8 cellular contexts compared by ENCODE assay signal in the genomic region with DNA sequence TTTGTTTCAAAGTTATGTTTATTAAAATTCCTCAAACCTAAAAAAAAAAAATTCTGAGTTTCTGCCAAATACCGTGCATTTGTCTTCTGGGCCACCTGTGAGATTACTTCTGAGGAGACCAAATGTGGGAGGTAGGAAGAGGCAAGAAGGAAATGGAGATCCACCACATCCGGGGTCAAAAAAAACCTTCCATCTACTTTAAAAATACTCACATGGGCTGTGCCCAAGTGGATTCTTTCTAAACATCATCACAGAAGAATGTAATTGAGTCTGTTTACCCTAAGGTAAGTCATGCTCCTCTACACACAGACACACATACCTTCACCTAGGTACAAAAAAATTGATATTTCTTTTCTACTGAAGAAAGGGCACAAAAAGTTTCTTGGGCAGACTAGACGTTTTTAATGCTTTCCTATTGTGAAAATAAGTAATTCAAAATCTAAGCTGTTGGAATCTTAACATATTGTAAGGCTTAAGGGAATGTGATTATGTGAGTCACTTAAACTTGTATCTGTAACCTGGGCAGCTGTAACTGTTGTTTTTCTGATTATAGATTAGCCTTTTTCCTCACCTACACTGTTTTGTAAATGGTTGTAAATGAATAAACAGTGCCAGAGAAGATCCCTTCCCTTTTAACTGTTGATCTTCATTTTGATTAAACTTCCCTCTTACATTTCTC. TPM values are rescaled to one million over a fixed set of nuclear protein-coding genes. Genes with fewer than 3 reads are reported as not detected.
A peak's percentile ranks its signal among the peaks of the same experiment; 100 is the strongest.
DNase-seq lines count a peak whose midpoint lies in the region; ATAC-seq and TF ChIP-seq lines count a peak whose summit lies in the region.

No MANE protein-coding gene starts in this region.

- POLR2A ChIA-PET in activated B cell treated with CpG ODN at 0.5 μM for 24 hours (lab: Charles Lee) = no interaction called here

- no peak overlapping the region for H3K27ac ChIP-seq in psoas muscle

- in situ Hi-C loops in Caki2 (cut with HindIII; ENCODE audit: low pct_unique_long_range_greater_than_20kb, low sequenced_read_pairs) = no loop called here

- H3K9me3 ChIP-seq in psoas muscle = no peaks in the 10 kb centered on the region

- 46 to 60% (median 50%) methylated on average over 3 of the region's 3 CpGs for WGBS in psoas muscle, 3 donors

- ATAC-seq in activated B cell treated with CpG ODN at 0.5 μM for 24 hours (ENCODE audit: low read depth) (no peak), memory B cell (ENCODE audit: low read depth) (peak; percentile 31), GM18502 (IDR thresholded peaks at IDR 0.05; ENCODE audit: poor library complexity, unreplicated experiment) (no peak), psoas muscle (no peak), GM21526 (IDR thresholded peaks at IDR 0.05; ENCODE audit: low FRiP score, unreplicated experiment) (no peak)

- H3K27me3 Mint-ChIP-seq in activated B cell treated with CpG ODN at 0.5 μM for 24 hours = no peaks in the 10 kb centered on the region
- no peaks in the 10 kb centered on the region for H3K27me3 Mint-ChIP-seq in memory B cell

- H3K36me3 Mint-ChIP-seq in activated B cell treated with CpG ODN at 0.5 μM for 24 hours (ENCODE audit: low read depth) = peaks cover 33% of the 10 kb centered on the region
- H3K36me3 Mint-ChIP-seq in memory B cell = peaks cover 10% of the 10 kb centered on the region

- CTCF ChIA-PET in activated B cell treated with CpG ODN at 0.5 μM for 24 hours (lab: Charles Lee) = interaction anchor here (1.2 to 1.3 kb wide), 2 partner anchors 19 to 59 kb away, joined by 3 to 6 read pairs; no protein-coding TSS in a partner anchor

- H3K36me3 ChIP-seq in psoas muscle (ENCODE audit: insufficient read depth in 1 of 2, low read depth in 1 of 2) = peaks cover 0 to 4% of the 10 kb centered on the region in 2 donors

- peaks cover 33% of the 10 kb centered on the region for H3K4me1 Mint-ChIP-seq in activated B cell treated with CpG ODN at 0.5 μM for 24 hours
- peaks cover 26% of the 10 kb centered on the region for H3K4me1 Mint-ChIP-seq in memory B cell

- TF ChIP-seq CTCF in activated B cell treated with CpG ODN at 0.5 μM for 24 hours (IDR thresholded peaks at IDR 0.05) (no peak), psoas muscle (IDR thresholded peaks at IDR 0.05) (no peak)

- DNase-seq in Caki2 (ENCODE audit: low read depth) (peak; percentile 90), HPDE6-E6E7 (ENCODE audit: extremely low spot score) (peak; percentile 43), activated B cell treated with CpG ODN at 0.5 μM for 24 hours (no peak), memory B cell (ENCODE audit: low spot score in 2 of 2) (no peak), psoas muscle (no peak), NCI-H446 treated with DMSO at 0.1 percent for 48 hours (lab: John Stamatoyannopoulos, UW) (no peak)

- intact Hi-C loops in activated B cell treated with CpG ODN at 0.5 μM for 24 hours (cut with micrococcal nuclease) = no loop called here
- intact Hi-C loops in psoas muscle (cut with DNase I) = loop anchor here in 1 of 2 donors (5.0 kb wide), 1 partner anchor 50 kb away; no protein-coding TSS in a partner anchor

- H3K4me3 ChIP-seq in psoas muscle = no peak overlapping the region

- H3K9me3 Mint-ChIP-seq in activated B cell treated with CpG ODN at 0.5 μM for 24 hours = no peaks in the 10 kb centered on the region
- no peaks in the 10 kb centered on the region for H3K9me3 Mint-ChIP-seq in memory B cell

- no peaks in the 10 kb centered on the region for H3K27me3 ChIP-seq in psoas muscle (ENCODE audit: insufficient read depth in 3 of 3, low read length in 2 of 3)

- H3K27ac Mint-ChIP-seq in activated B cell treated with CpG ODN at 0.5 μM for 24 hours = peak overlapping the region; percentile 32
- H3K27ac Mint-ChIP-seq in memory B cell = peak overlapping the region; percentile 68

- H3K4me3 Mint-ChIP-seq in activated B cell treated with CpG ODN at 0.5 μM for 24 hours (no peak overlapping the region), memory B cell (no peak overlapping the region)

- peaks cover 13% of the 10 kb centered on the region for H3K4me1 ChIP-seq in psoas muscle

RNA-seq across cellular contexts. Expression of gene SPOCK2, which starts 19.1 kb away (rescaled TPM):
- 0.41 and 1.1 TPM in 2 replicates for total RNA-seq in Caki2 (2014; rRNA removed; shearing (Covaris generic); ENCODE audit: low replicate concordance)
- total RNA-seq in activated B cell treated with CpG ODN at 0.5 μM for 24 hours (24.2 and 27.8 TPM in 2 replicates), psoas muscle (1 to 10 TPM; 1.8 to 5.3 (median 3.7) TPM)
- polyA plus RNA-seq in psoas muscle = 1 to 10 TPM; 2.3 to 4.3 (median 3.3) TPM

Comparison
In these comparisons a context has a peak if more than half of its experiments do, and no peak if none do; other contexts are left out.
1. DNase-seq: peak in Caki2 (single experiment) and HPDE6-E6E7 (single experiment); none in activated B cell treated with CpG ODN at 0.5 μM for 24 hours (single experiment), memory B cell (0 of 2), psoas muscle (0 of 2) and NCI-H446 treated with DMSO at 0.1 percent for 48 hours (single experiment).